In genomic region chr20:45971675-45972499, GRCh38 we compare ENCODE assay signal across 1 cellular context.
TF ChIP-seq lines count a peak whose summit lies in the region.

Gene ZNF335 (minus strand): TSS chr20:45972203. CDS start chr20:45971410, 793 bp downstream.

TF ChIP-seq in K562, 482 proteins besides CTCF, POLR2A, EP300 and RAD21 (continued from another document and continues in another):
- TF ChIP-seq ZBTB5 (IDR thresholded peaks at IDR 0.05) (no peak), NR3C1 (CRISPR knock-in tag; IDR thresholded peaks at IDR 0.05) (no peak), TSHZ1 (CRISPR knock-in tag; IDR thresholded peaks at IDR 0.05) (no peak; the same call in 1 of the 2 replicates), BCL6 (CRISPR knock-in tag; IDR thresholded peaks at IDR 0.05) (no peak), ZNF143 (CRISPR knock-in tag; IDR thresholded peaks at IDR 0.05) (0 out of 2 replicates have a peak, but pooled peaks have one; percentile 48), ZNF583 (CRISPR knock-in tag; IDR thresholded peaks at IDR 0.05) (no peak; the same call in 1 of the 2 replicates), SNAPC5 (CRISPR knock-in tag; IDR thresholded peaks at IDR 0.05) (no peak), TFAM (CRISPR knock-in tag; conservative IDR thresholded peaks at IDR 0.05) (no peak), HSF4 (CRISPR knock-in tag; IDR thresholded peaks at IDR 0.05; ENCODE audit: borderline replicate concordance) (no peak), PURB (CRISPR knock-in tag; IDR thresholded peaks at IDR 0.05; ENCODE audit: low read depth) (no peak), PHB2 (IDR thresholded peaks at IDR 0.05; ENCODE audit: low read depth) (peak; percentile 46; the same call in 1 of the 2 replicates), YY1 (IDR thresholded peaks at IDR 0.05; ENCODE audit: borderline replicate concordance in 1 of 3, control insufficient read depth in 1 of 3, extremely low read depth in 1 of 3, insufficient read depth in 3 of 3, insufficient read length in 1 of 3, insufficient replicate concordance in 2 of 3, low read depth in 1 of 3, low read length in 2 of 3) (peak; percentile 85 to 97 (median 95)), MLX (CRISPR knock-in tag; conservative IDR thresholded peaks at IDR 0.05) (0 out of 4 replicates have a peak, but pooled peaks of 1 of the 2 experiments have one; percentile 15), HMG20B (CRISPR knock-in tag; IDR thresholded peaks at IDR 0.05) (no peak), RERE (CRISPR knock-in tag; IDR thresholded peaks at IDR 0.05; ENCODE audit: borderline replicate concordance) (no peak), FOXM1 (IDR thresholded peaks at IDR 0.05; ENCODE audit: low read depth) (peak; percentile 68), FOXM1 (CRISPR knock-in tag; IDR thresholded peaks at IDR 0.05; ENCODE audit: low read depth) (no peak), SMARCB1 (IDR thresholded peaks at IDR 0.05; ENCODE audit: insufficient read length, low read depth) (no peak), ZBTB11 (CRISPR knock-in tag; IDR thresholded peaks at IDR 0.05) (peak in 1 of 3 experiments; percentile 80; a peak in 2 of 6 replicates), MAFG (tag; conservative IDR thresholded peaks at IDR 0.05) (no peak), CBFA2T2 (conservative IDR thresholded peaks at IDR 0.05) (no peak), SAFB (IDR thresholded peaks at IDR 0.05; ENCODE audit: borderline replicate concordance, low read depth, low read length) (no peak), ZNF274 (IDR thresholded peaks at IDR 0.05; ENCODE audit: borderline replicate concordance, low read depth, low read length) (no peak), ZNF589 (CRISPR knock-in tag; IDR thresholded peaks at IDR 0.05; ENCODE audit: low read depth) (peak; percentile 94), HDAC2 (IDR thresholded peaks at IDR 0.05) (peak; percentile 91), CREBBP (IDR thresholded peaks at IDR 0.05; ENCODE audit: low read depth, low read length) (no peak), TSC22D4 (tag; IDR thresholded peaks at IDR 0.05) (no peak), PHF8 (IDR thresholded peaks at IDR 0.05; ENCODE audit: borderline replicate concordance, low read length) (peak; percentile 62; the same call in 1 of the 2 replicates), FOSL1 (tag; conservative IDR thresholded peaks at IDR 0.05) (peak; percentile 92), GATAD2B (IDR thresholded peaks at IDR 0.05; ENCODE audit: borderline replicate concordance) (peak; percentile 28; the same call in 1 of the 2 replicates), CGGBP1 (CRISPR knock-in tag; IDR thresholded peaks at IDR 0.05) (no peak), MECOM (CRISPR knock-in tag; IDR thresholded peaks at IDR 0.05) (peak; percentile 90), ZNF764 (CRISPR knock-in tag; IDR thresholded peaks at IDR 0.05; ENCODE audit: low read depth) (no peak), BRD9 (IDR thresholded peaks at IDR 0.05; ENCODE audit: low read depth, partially characterized antibody) (peak; percentile 94), ZNF197 (CRISPR knock-in tag; IDR thresholded peaks at IDR 0.05; ENCODE audit: low read depth) (peak; percentile 86), SRSF1 (IDR thresholded peaks at IDR 0.05; ENCODE audit: low read depth, low read length) (no peak), BMI1 (IDR thresholded peaks at IDR 0.05; ENCODE audit: low read length) (no peak), BRCA1 (IDR thresholded peaks at IDR 0.05) (no peak), BRCA1 (CRISPR knock-in tag; IDR thresholded peaks at IDR 0.05) (no peak), NRF1 (conservative IDR thresholded peaks at IDR 0.05 in 1 of 2, IDR thresholded peaks at IDR 0.05 in 1 of 2) (peak; percentile 87 to 89), CREB1 (IDR thresholded peaks at IDR 0.05) (peak; percentile 97), CREB1 (CRISPR knock-in tag; IDR thresholded peaks at IDR 0.05) (peak; percentile 98), BCOR (IDR thresholded peaks at IDR 0.05) (no peak; the same call in 1 of the 2 replicates), RAD51 (IDR thresholded peaks at IDR 0.05; ENCODE audit: borderline replicate concordance, low read depth) (peak; percentile 69), ZNF282 (CRISPR knock-in tag; IDR thresholded peaks at IDR 0.05) (no peak), EGR1 (conservative IDR thresholded peaks at IDR 0.05) (peak; percentile 99), ZNF586 (CRISPR knock-in tag; conservative IDR thresholded peaks at IDR 0.05) (0 out of 2 replicates have a peak, but pooled peaks have one; percentile 49), ZNF79 (CRISPR knock-in tag; IDR thresholded peaks at IDR 0.05; ENCODE audit: low read depth) (no peak)
